Comparison of ENCODE assay signal across 26 cellular contexts in the genomic region with DNA sequence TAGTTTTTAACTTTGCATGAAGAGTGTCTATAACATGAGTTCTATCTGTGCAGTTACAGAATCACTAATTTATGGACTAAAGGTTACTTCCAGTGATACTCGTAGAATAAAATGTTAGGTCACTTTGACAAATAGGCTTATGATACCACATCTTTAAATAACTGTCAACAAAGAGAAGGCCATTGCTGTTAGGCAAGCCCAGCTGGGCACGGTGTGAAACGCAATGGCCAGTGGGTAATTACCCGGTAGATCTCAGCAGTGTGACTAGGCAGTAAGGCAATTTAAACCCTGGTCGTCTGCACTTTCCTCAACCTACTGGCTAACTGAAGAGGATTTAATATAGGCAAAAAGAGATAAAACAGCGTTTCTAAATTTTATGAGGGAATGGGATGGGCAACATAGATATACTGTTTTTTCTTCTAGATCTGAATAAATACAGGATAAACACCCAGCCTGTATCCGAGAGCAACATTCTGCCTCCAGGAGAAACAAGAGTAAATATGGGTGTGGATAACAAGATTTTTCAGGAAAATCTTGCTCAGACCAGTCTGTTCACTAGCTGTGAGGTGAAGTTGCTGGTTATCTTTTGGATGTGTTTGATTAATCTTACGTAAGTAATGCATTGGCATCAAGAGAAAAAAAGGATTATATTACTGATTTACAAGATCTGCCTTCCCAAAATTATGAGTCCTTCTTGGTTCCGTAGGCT.
DNase-seq lines count a peak whose midpoint lies in the region; ATAC-seq and TF ChIP-seq lines count a peak whose summit lies in the region.
"Had no signal": no experiment of that assay in that cellular context is flagged by ENCODE, and none has a peak within 500 bp of the region (broad histone marks: within the 10 kb centered on the region; RNA-seq: fewer than 3 reads in every experiment).

No MANE protein-coding gene starts in this region.

- H3K27ac ChIP-seq in C4-2B: peak overlapping the region; percentile 58
- H3K27ac ChIP-seq in PC-9: peak overlapping the region; percentile 52
- H3K27ac ChIP-seq in hepatocyte: peak overlapping the region; percentile 68
- H3K27ac ChIP-seq in trophoblast cell (ENCODE audit: low read depth, low read length): no peak overlapping the region
- H3K27ac ChIP-seq: BLaER1, RWPE1 had no signal

- H3K18ac ChIP-seq in trophoblast cell (ENCODE audit: low read length): no peak overlapping the region

- CTCF ChIA-PET in PC-9 (lab: Charles Lee): no interaction called here

- DNase-seq in PC-9: peak in 1 of 2 experiments; percentile 90
- no peak for DNase-seq in hepatocyte (ENCODE audit: low spot score)
- DNase-seq in trophoblast cell: peak; percentile 17 to 71
- no peak for DNase-seq in NAMALWA (ENCODE audit: low spot score)
- DNase-seq in EL: no peak
- no peak for DNase-seq in DMS53 treated with DMSO at 0.1 percent for 48 hours (lab: John Stamatoyannopoulos, UW; ENCODE audit: unreplicated experiment)
- DNase-seq: CD4-positive, alpha-beta T cell; HFFc6; IMR-90; KG1; MM.1S; NCI-H1048; NCI-H187; NCI-H2081 treated with DMSO at 0.1 percent for 48 hours; NCI-H2171; NCI-H226; NCI-H510A treated with DMSO at 0.1 percent for 48 hours; SHP77 had no signal

- H4K91ac ChIP-seq in trophoblast cell (ENCODE audit: low read depth, low read length): no peak overlapping the region

- intact Hi-C loops in PC-9 (cut with micrococcal nuclease; ENCODE audit: unreplicated experiment): no loop called here

- H2AK5ac ChIP-seq in trophoblast cell (ENCODE audit: low read length): no peak overlapping the region

- H3K4ac ChIP-seq in trophoblast cell (ENCODE audit: low read depth, low read length): no peak overlapping the region

- no peak overlapping the region for H2BK5ac ChIP-seq in trophoblast cell (ENCODE audit: low read depth, low read length, poor library complexity)

- no peak overlapping the region for H4K8ac ChIP-seq in trophoblast cell (ENCODE audit: low read depth, low read length)

- H3K9ac ChIP-seq in trophoblast cell (ENCODE audit: low read length): no peak overlapping the region
- H3K9ac ChIP-seq: BLaER1 had no signal

- no peak overlapping the region for H3K23ac ChIP-seq in trophoblast cell (ENCODE audit: low read length)

- H4K12ac ChIP-seq in trophoblast cell (ENCODE audit: low read depth, low read length): no peak overlapping the region

- no TSS peak for BruUV-seq in PC-9 (replicated peaks; lab: Mats Ljungman, UMichigan)

- H3K27me3 ChIP-seq in PC-9 (ENCODE audit: insufficient read depth, low read depth) (no peaks in the 10 kb centered on the region), hepatocyte (no peaks in the 10 kb centered on the region), trophoblast cell (ENCODE audit: insufficient read depth, low read length) (no peaks in the 10 kb centered on the region)
- H3K27me3 ChIP-seq: BLaER1 had no signal

- H3K14ac ChIP-seq in trophoblast cell (ENCODE audit: low read length): no peak overlapping the region

- H3K79me2 ChIP-seq in PC-9 (ENCODE audit: low read depth): no peaks in the 10 kb centered on the region
- H3K79me2 ChIP-seq in hepatocyte: no peaks in the 10 kb centered on the region
- no peaks in the 10 kb centered on the region for H3K79me2 ChIP-seq in trophoblast cell (ENCODE audit: control insufficient read depth, insufficient read depth, low read length, poor library complexity)

- H3K9me2 ChIP-seq in PC-9 (ENCODE audit: insufficient read depth) (no peaks in the 10 kb centered on the region), hepatocyte (replicated peaks; ENCODE audit: insufficient read depth) (no peaks in the 10 kb centered on the region)

- H3K4me2 ChIP-seq in PC-9 (peak overlapping the region; percentile 51), hepatocyte (no peak overlapping the region), trophoblast cell (ENCODE audit: low read length) (no peak overlapping the region)
- H3K4me2 ChIP-seq: BLaER1, GM23338 had no signal

- no peaks in the 10 kb centered on the region for H3K36me3 ChIP-seq in PC-9 (ENCODE audit: low read depth)
- H3K36me3 ChIP-seq in hepatocyte (replicated peaks; ENCODE audit: insufficient read depth, low read depth): no peaks in the 10 kb centered on the region
- H3K36me3 ChIP-seq in trophoblast cell (ENCODE audit: control insufficient read depth in 1 of 2, insufficient read depth in 2 of 2, low read length in 2 of 2): no peaks in the 10 kb centered on the region
- H3K36me3 ChIP-seq: BLaER1, HAP-1 had no signal

- H3K4me1 ChIP-seq in PC-9 (replicated peaks; ENCODE audit: insufficient read depth) (peaks cover 21% of the 10 kb centered on the region), hepatocyte (ENCODE audit: insufficient read depth) (peaks cover 6% of the 10 kb centered on the region), trophoblast cell (ENCODE audit: control insufficient read depth in 1 of 2, insufficient read depth in 2 of 2, low read length in 2 of 2) (no peaks in the 10 kb centered on the region)
- H3K4me1 ChIP-seq: HAP-1 had no signal

- H2AFZ ChIP-seq in PC-9 (peak overlapping the region; percentile 58), hepatocyte (no peak overlapping the region), trophoblast cell (ENCODE audit: insufficient read depth, low read length, poor library complexity) (no peak overlapping the region)
- H2AFZ ChIP-seq: GM23338 had no signal

- no peak overlapping the region for H2BK120ac ChIP-seq in trophoblast cell (ENCODE audit: insufficient read depth, low read length, poor library complexity)

- H3F3A ChIP-seq in PC-9 (ENCODE audit: insufficient read depth, low read depth): peaks cover 11% of the 10 kb centered on the region; the same call in 1 of the 2 replicates

- ATAC-seq in HG03378 (IDR thresholded peaks at IDR 0.05; ENCODE audit: unreplicated experiment): no peak
- ATAC-seq: GM12878, GM23338, Panc1 had no signal

- H2BK12ac ChIP-seq in trophoblast cell (ENCODE audit: low read length): no peak overlapping the region

- H3K9me3 ChIP-seq in PC-9 (ENCODE audit: insufficient read depth, low read depth): no peaks in the 10 kb centered on the region
- no peaks in the 10 kb centered on the region for H3K9me3 ChIP-seq in hepatocyte (ENCODE audit: low read depth)
- H3K9me3 ChIP-seq in trophoblast cell (ENCODE audit: insufficient read depth, low read depth, low read length): no peaks in the 10 kb centered on the region
- H3K9me3 ChIP-seq: BLaER1, HAP-1 had no signal

- POLR2A ChIA-PET in PC-9 (lab: Charles Lee; ENCODE audit: unreplicated experiment): no interaction called here

- TF ChIP-seq CTCF in C4-2B (conservative IDR thresholded peaks at IDR 0.05) (no peak), PC-9 (conservative IDR thresholded peaks at IDR 0.05) (no peak), hepatocyte (IDR thresholded peaks at IDR 0.05; ENCODE audit: poor library complexity) (no peak)

- H3K4me3 ChIP-seq in PC-9: peak overlapping the region; percentile 25; the same call in 1 of the 2 replicates
- no peak overlapping the region for H3K4me3 ChIP-seq in hepatocyte
- H3K4me3 ChIP-seq in trophoblast cell (ENCODE audit: low read depth, low read length): no peak overlapping the region
- H3K4me3 ChIP-seq: BLaER1, GM12878, GM23338, HAP-1 had no signal

- 66% methylated on average over 9 of the region's 9 CpGs for whole genome bisulfite sequencing in hepatocyte (ENCODE audit: low lambda C conversion rate, missing lambda C conversion rate)
- WGBS in trophoblast cell (ENCODE audit: extremely low coverage, insufficient coverage, insufficient read length): no CpG with 5 or more reads among the region's 9 CpGs

- H3K79me1 ChIP-seq in trophoblast cell (ENCODE audit: low read length): no peaks in the 10 kb centered on the region

- no peaks in the 10 kb centered on the region for H4K20me1 ChIP-seq in PC-9 (ENCODE audit: insufficient read depth)
- H4K20me1 ChIP-seq in hepatocyte (ENCODE audit: insufficient read depth, poor library complexity, severe bottlenecking): no peaks in the 10 kb centered on the region
- H4K20me1 ChIP-seq: BLaER1 had no signal

Comparison
In these comparisons a context has a peak if more than half of its experiments do, and no peak if none do; other contexts are left out.
1. DNase-seq: peak in trophoblast cell (2 of 2); none in hepatocyte (single experiment), NAMALWA (single experiment), EL (single experiment) and DMS53 treated with DMSO at 0.1 percent for 48 hours (single experiment).